19 cellular contexts compared by ENCODE assay signal in the genomic region with DNA sequence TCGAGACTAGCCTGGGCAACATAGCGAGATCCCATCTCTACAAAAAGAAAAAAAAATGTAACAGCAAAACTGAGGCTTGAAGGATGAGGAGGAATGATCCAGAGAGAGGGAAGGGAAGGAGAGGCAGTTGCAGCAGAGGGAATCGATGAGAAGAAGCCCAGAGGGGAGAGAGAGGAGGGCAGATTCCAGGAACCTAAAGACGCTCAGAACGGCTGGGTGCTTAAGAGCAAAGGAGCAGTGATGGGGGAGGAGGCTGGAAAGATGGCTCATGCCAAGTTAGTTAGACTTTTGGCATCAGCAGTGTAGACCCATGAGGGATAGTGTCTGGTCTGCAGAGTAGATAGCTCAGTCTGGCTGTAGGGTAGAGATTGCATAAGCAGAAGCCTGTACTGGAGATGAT. TPM values are rescaled to one million over a fixed set of nuclear protein-coding genes. Genes with fewer than 3 reads are reported as not detected.
"Had no signal": no experiment of that assay in that cellular context is flagged by ENCODE, and none has a peak within 500 bp of the region (broad histone marks: within the 10 kb centered on the region; RNA-seq: fewer than 3 reads in every experiment).

No MANE protein-coding gene starts in this region.

- H3K27me3 ChIP-seq: MG63 had no signal

- H3K4me2 ChIP-seq: SK-N-SH had no signal

- H3K4me3 ChIP-seq: MG63 had no signal

- H3K9me3 ChIP-seq: MG63, SK-N-SH had no signal

- H3K27ac ChIP-seq: RWPE1 had no signal

- H3K36me3 ChIP-seq: MG63 had no signal

- DNase-seq: KBM-7, MG63, NCI-H1092, NCI-H1105 treated with DMSO at 0.1 percent for 48 hours, NCI-H1417 treated with DMSO at 0.1 percent for 48 hours, NCI-H146, NCI-H1694 treated with DMSO at 0.1 percent for 48 hours, NCI-H1930, NCI-H2081, NCI-H2107, NCI-H2227 treated with DMSO at 0.1 percent for 48 hours, NCI-H524, NCI-H526 treated with DMSO at 0.1 percent for 48 hours, NCI-H748 treated with DMSO at 0.1 percent for 48 hours, SHP77, SK-N-SH had no signal

RNA-seq across cellular contexts. Expression of a gene that starts 10.3 kb away (rescaled TPM):
- total RNA-seq: NCI-H460, SK-MEL-5 had no signal

RNA-seq across cellular contexts. Expression of a gene that starts 40.3 kb away (rescaled TPM):
- total RNA-seq: SK-MEL-5 had no signal
